1 cellular context compared by ENCODE assay signal in the genomic region with DNA sequence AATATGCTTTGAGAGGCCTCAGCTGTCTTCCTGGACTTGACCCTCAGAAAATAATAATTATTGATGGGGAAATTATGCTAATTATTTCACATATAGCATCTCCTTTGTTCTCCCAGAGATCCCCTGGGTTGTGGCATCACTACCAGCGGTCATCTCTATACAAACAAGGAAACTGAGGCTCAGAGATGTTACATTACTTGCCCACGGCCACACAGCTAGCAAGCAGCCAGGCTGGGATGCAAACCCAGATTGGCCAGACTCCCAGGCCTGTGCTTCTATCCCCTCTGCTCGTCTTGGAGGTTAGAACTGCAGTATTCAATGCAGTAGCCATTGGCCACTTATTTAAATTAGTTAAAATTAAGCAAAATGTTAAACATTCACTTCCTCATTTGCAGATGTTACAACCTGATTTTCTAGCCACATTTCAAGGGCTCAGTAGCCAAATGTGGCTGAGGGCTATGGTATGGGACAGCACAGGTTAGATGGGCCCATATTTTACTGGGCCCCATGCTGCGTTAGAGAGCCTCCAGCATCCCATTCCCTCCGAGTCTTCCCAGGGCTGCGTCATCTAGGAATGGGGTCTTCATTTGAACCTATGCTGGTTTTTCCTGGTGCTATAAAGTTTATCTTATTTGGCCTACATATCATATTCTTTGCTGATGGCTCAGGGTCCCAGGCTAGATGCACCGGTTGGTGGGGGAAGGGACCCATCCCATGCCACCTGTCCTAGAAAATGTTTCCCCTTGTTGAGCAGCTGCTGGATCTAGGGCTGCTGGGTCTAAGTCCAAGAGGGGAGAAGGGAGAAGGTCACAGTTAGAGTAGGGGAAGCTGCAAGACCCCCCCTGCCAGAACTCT.
TF ChIP-seq lines count a peak whose summit lies in the region.

No MANE protein-coding gene starts in this region.

TF ChIP-seq in HEK293, 187 proteins besides CTCF, POLR2A, EP300 and RAD21:
- TF ChIP-seq ZFP41 (tag by site-specific recombination; IDR thresholded peaks at IDR 0.05; ENCODE audit: borderline replicate concordance) (no peak), ZBTB6 (tag by site-specific recombination; IDR thresholded peaks at IDR 0.05) (peak; percentile 16; the same call in 1 of the 2 replicates)
